1 cellular context compared by ENCODE assay signal in the genomic region with DNA sequence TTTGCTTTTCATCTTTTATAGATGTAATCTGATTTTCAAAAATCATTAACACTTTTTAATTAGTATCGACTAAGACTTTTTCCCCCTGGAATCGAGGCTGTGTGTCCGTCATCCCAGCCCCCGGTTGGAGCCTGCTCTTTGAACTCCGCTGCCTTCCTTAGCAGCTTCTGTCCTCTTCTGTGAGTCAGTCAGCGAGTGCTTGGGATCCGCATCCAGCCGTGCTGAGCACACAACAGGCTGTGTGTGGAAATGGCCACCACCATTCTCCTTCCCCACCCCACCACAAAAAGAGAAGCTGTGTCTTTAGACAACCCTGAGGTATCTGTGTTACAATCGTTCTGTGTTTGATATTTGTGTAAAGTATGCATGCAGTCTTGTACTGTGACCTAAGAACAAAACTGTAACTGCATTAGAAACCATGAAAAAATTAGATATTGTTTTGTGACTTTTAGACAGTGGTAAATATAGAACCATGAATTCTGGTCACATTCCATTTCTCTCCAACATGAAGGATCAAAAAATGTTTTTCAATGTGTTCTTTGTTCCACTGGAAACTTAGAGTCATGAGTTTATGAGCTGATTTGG.
TF ChIP-seq lines count a peak whose summit lies in the region.

No MANE protein-coding gene starts in this region.

TF ChIP-seq in HepG2, 621 proteins besides CTCF, POLR2A, EP300 and RAD21 (continued from another document):
- no peak for TF ChIP-seq ZNF510 (CRISPR knock-in tag; IDR thresholded peaks at IDR 0.05; ENCODE audit: low read depth)
- TF ChIP-seq SIX4 (CRISPR knock-in tag; IDR thresholded peaks at IDR 0.05), result no peak
- no peak for TF ChIP-seq ZNF773 (CRISPR knock-in tag; IDR thresholded peaks at IDR 0.05; ENCODE audit: borderline replicate concordance)
